ENCODE assay signal across 12 cellular contexts in genomic region chr11:61091373-61092279, GRCh38. TPM values are rescaled to one million over a fixed set of nuclear protein-coding genes. Genes with fewer than 3 reads are reported as not detected.
DNase-seq lines count a peak whose midpoint lies in the region; ATAC-seq and TF ChIP-seq lines count a peak whose summit lies in the region.
"Had no signal": no experiment of that assay in that cellular context is flagged by ENCODE, and none has a peak within 500 bp of the region (broad histone marks: within the 10 kb centered on the region; RNA-seq: fewer than 3 reads in every experiment).

No MANE protein-coding gene starts in this region.

- peak overlapping the region; percentile 93 for H3K4me3 Mint-ChIP-seq in activated CD4-positive, alpha-beta T cell treated with anti-CD3 and anti-CD28 coated beads, Interleukin-2, amount 10 ng/mL, durations not matched to agents 24 days and 14 days

- intact Hi-C loops in activated CD4-positive, alpha-beta T cell treated with anti-CD3 and anti-CD28 coated beads, Interleukin-2, amount 10 ng/mL, durations not matched to agents 24 days and 14 days (cut with micrococcal nuclease): loop anchor here (1.0 to 2.0 kb wide), 5 partner anchors 11 to 69 kb away; partner anchors contain the start of gene CD5
- intact Hi-C loops in esophagus squamous epithelium (cut with DNase I): no loop called here

- H3K27me3 Mint-ChIP-seq in activated CD4-positive, alpha-beta T cell treated with anti-CD3 and anti-CD28 coated beads, Interleukin-2, amount 10 ng/mL, durations not matched to agents 24 days and 14 days: no peaks in the 10 kb centered on the region

- DNase-seq in A172 (ENCODE audit: low spot score) (peak; percentile 6), fibroblast of the aortic adventitia (ENCODE audit: low read depth) (peak; percentile 3), NCI-H69 (lab: John Stamatoyannopoulos, UW) (no peak), esophagus squamous epithelium (lab: John Stamatoyannopoulos, UW) (no peak), DMS79 treated with DMSO at 0.1 percent for 48 hours (lab: John Stamatoyannopoulos, UW) (no peak), superior temporal gyrus (ENCODE audit: extremely low spot score) (no peak)
- DNase-seq in activated CD4-positive, alpha-beta T cell treated with anti-CD3 and anti-CD28 coated beads, Interleukin-2, amount 10 ng/mL, durations not matched to agents 24 days and 14 days: peak; percentile 86
- DNase-seq: COR-L47 had no signal

- no peaks in the 10 kb centered on the region for H3K36me3 ChIP-seq in esophagus squamous epithelium

- H3K9me3 Mint-ChIP-seq in activated CD4-positive, alpha-beta T cell treated with anti-CD3 and anti-CD28 coated beads, Interleukin-2, amount 10 ng/mL, durations not matched to agents 24 days and 14 days: no peaks in the 10 kb centered on the region

- TF ChIP-seq CTCF in fibroblast of the aortic adventitia (IDR thresholded peaks at IDR 0.05; ENCODE audit: insufficient read depth, low read length) (no peak), esophagus squamous epithelium (IDR thresholded peaks at IDR 0.05) (no peak)

- peaks cover 69% of the 10 kb centered on the region for H3K4me1 Mint-ChIP-seq in activated CD4-positive, alpha-beta T cell treated with anti-CD3 and anti-CD28 coated beads, Interleukin-2, amount 10 ng/mL, durations not matched to agents 24 days and 14 days

- H3K36me3 Mint-ChIP-seq in activated CD4-positive, alpha-beta T cell treated with anti-CD3 and anti-CD28 coated beads, Interleukin-2, amount 10 ng/mL, durations not matched to agents 24 days and 14 days (ENCODE audit: low read depth): peaks cover 33% of the 10 kb centered on the region

- ATAC-seq in GM18868 (IDR thresholded peaks at IDR 0.05; ENCODE audit: unreplicated experiment): peak; percentile 48
- ATAC-seq: HCT116 had no signal

- no peaks in the 10 kb centered on the region for H3K4me1 ChIP-seq in esophagus squamous epithelium
- H3K4me1 ChIP-seq: parathyroid adenoma had no signal

- H3K27me3 ChIP-seq in esophagus squamous epithelium: peaks cover 0 to under 1% (median 0%) of the 10 kb centered on the region in 4 donors

- peak overlapping the region; percentile 100 for H3K27ac Mint-ChIP-seq in activated CD4-positive, alpha-beta T cell treated with anti-CD3 and anti-CD28 coated beads, Interleukin-2, amount 10 ng/mL, durations not matched to agents 24 days and 14 days

- no peak for TF ChIP-seq POLR2A in esophagus squamous epithelium (IDR thresholded peaks at IDR 0.05)

- no peak overlapping the region for H3K4me3 ChIP-seq in fibroblast of the aortic adventitia (ENCODE audit: low read depth, low read length)
- H3K4me3 ChIP-seq in esophagus squamous epithelium: peak overlapping the region in 1 of 4 donors; percentile 1

- H3K9me3 ChIP-seq in esophagus squamous epithelium: no peaks in the 10 kb centered on the region

- WGBS in esophagus squamous epithelium, 2 donors: 61 to 77% methylated on average over 2 to 10 of the region's 17 CpGs

- H3K27ac ChIP-seq in esophagus squamous epithelium: no peak overlapping the region
- H3K27ac ChIP-seq: parathyroid adenoma had no signal

RNA-seq across cellular contexts. Expression of gene CD5, which starts 10.7 kb away (rescaled TPM):
- total RNA-seq in A172 (2014; rRNA removed; shearing (Covaris generic)): not detected in 2 replicates
- 368 and 385 TPM in 2 replicates for total RNA-seq in activated CD4-positive, alpha-beta T cell treated with anti-CD3 and anti-CD28 coated beads, Interleukin-2, amount 10 ng/mL, durations not matched to agents 24 days and 14 days
- total RNA-seq in fibroblast of the aortic adventitia (ENCODE audit: low replicate concordance) (not detected in 2 replicates), esophagus squamous epithelium (1 to 10 TPM in 3 of 4 donors, under 1 TPM in 1; 0.75 to 5.8 (median 2.2) TPM)
- total RNA-seq: temporal lobe had no signal

Comparison
In these comparisons a context has a peak if more than half of its experiments do, and no peak if none do; other contexts are left out.
1. DNase-seq: peak in A172 (single experiment), activated CD4-positive, alpha-beta T cell treated with anti-CD3 and anti-CD28 coated beads, Interleukin-2, amount 10 ng/mL, durations not matched to agents 24 days and 14 days (single experiment) and fibroblast of the aortic adventitia (single experiment); none in NCI-H69 (single experiment), esophagus squamous epithelium (single experiment), DMS79 treated with DMSO at 0.1 percent for 48 hours (single experiment) and superior temporal gyrus (single experiment).
2. RNA of gene CD5, which starts 10.7 kb away (total RNA-seq): 368 to 385 TPM in activated CD4-positive, alpha-beta T cell treated with anti-CD3 and anti-CD28 coated beads, Interleukin-2, amount 10 ng/mL, durations not matched to agents 24 days and 14 days; 0.75 to 5.8 TPM in esophagus squamous epithelium, not detected in A172 and not detected in fibroblast of the aortic adventitia; every median in the first group is over 10 times any median in the second.